In the genomic region with DNA sequence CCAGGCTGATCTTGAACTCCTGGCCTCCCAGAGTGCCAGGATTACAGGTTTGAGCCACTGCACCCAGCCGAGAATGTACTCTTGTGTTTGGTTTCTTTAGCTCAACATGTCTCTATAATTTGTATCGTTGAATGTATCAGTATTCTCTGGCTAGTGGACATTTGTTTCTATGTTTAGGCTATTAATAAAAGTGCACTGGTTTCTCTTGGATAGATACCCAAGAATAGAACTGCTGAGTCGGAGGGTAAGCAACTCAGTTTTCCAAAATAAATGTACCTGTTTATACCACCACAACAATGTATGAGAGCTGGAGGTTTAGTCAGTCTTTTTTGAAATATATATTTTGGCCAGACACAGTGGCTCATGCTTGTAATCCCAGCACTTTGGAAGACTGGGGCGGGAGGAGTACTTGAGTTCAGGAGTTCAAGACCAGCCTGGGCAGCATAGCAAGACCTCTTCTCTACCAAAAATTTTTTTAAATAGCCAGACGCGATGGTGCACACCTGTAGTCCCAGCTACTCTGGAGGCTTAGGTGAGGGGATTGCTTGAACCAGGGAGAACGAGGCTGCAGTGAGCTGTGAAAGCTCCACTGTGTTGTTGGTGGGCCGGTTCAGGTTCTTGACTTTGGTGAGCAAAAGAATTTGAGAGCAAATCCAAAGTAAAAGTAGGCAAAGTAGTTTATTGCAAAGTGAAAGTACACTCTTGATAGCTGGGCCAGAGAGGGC, we compare ENCODE assay signal across 20 cellular contexts. TPM values are rescaled to one million over a fixed set of nuclear protein-coding genes. Genes with fewer than 3 reads are reported as not detected.
DNase-seq lines count a peak whose midpoint lies in the region; ATAC-seq and TF ChIP-seq lines count a peak whose summit lies in the region.
"Had no signal": no experiment of that assay in that cellular context is flagged by ENCODE, and none has a peak within 500 bp of the region (broad histone marks: within the 10 kb centered on the region; RNA-seq: fewer than 3 reads in every experiment).

No MANE protein-coding gene starts in this region.

- no peak for TF ChIP-seq CTCF in RWPE2 (IDR thresholded peaks at IDR 0.05; ENCODE audit: poor library complexity, severe bottlenecking)

- H3K4me3 Mint-ChIP-seq in stimulated activated naive CD8-positive, alpha-beta T cell treated with anti-CD3 and anti-CD28 coated beads, Interleukin-15, Interleukin-2, amounts not matched to agents 100 ng/mL and 50 ng/mL, for 24 hours = peak overlapping the region; percentile 45
- H3K4me3 Mint-ChIP-seq in memory B cell = peak overlapping the region; percentile 19

- ATAC-seq in stimulated activated naive CD8-positive, alpha-beta T cell treated with anti-CD3 and anti-CD28 coated beads, Interleukin-15, Interleukin-2, amounts not matched to agents 100 U/mL and 50 U/mL, for 24 hours = no peak
- ATAC-seq in RWPE2 (ENCODE audit: low read depth) = peak; percentile 7; the same call in 1 of the 3 replicates
- no peak for ATAC-seq in memory B cell (ENCODE audit: low read depth)
- ATAC-seq in GM19324 (IDR thresholded peaks at IDR 0.05; ENCODE audit: low FRiP score, unreplicated experiment) = no peak

- H3K9me3 ChIP-seq in RWPE2 (ENCODE audit: severe bottlenecking) (no peaks in the 10 kb centered on the region), MG63 (no peaks in the 10 kb centered on the region)
- H3K9me3 ChIP-seq: breast epithelium, esophagus squamous epithelium, heart left ventricle, pancreas, SJCRH30 had no signal

- H3K36me3 ChIP-seq in RWPE2 (ENCODE audit: low read depth) = peaks cover 24% of the 10 kb centered on the region
- H3K36me3 ChIP-seq in H7 (replicated peaks; ENCODE audit: control insufficient read depth, insufficient read depth, low read length) = peaks cover 10% of the 10 kb centered on the region
- peaks cover 15% of the 10 kb centered on the region for H3K36me3 ChIP-seq in MG63
- H3K36me3 ChIP-seq: breast epithelium had no signal

- no peak for DNase-seq in stimulated activated naive CD8-positive, alpha-beta T cell treated with anti-CD3 and anti-CD28 coated beads, Interleukin-15, Interleukin-2, amounts not matched to agents 100 U/mL and 50 U/mL, for 24 hours
- DNase-seq in RWPE2 (ENCODE audit: low spot score) (no peak), memory B cell (ENCODE audit: low spot score in 2 of 2) (no peak), GF-D8 (lab: John Stamatoyannopoulos, UW) (no peak), H7 (no peak), MG63 (no peak)
- DNase-seq: activated CD8-positive, alpha-beta memory T cell treated with anti-CD3 and anti-CD28 coated beads for 24 hours; activated naive CD4-positive, alpha-beta T cell; DMS79; esophagus squamous epithelium; NCI-H446 treated with DMSO at 0.1 percent for 48 hours; SJCRH30 had no signal

- no peaks in the 10 kb centered on the region for H3K27me3 Mint-ChIP-seq in stimulated activated naive CD8-positive, alpha-beta T cell treated with anti-CD3 and anti-CD28 coated beads, Interleukin-15, Interleukin-2, amounts not matched to agents 100 ng/mL and 50 ng/mL, for 24 hours
- H3K27me3 Mint-ChIP-seq in memory B cell = no peaks in the 10 kb centered on the region

- H3K36me3 Mint-ChIP-seq in stimulated activated naive CD8-positive, alpha-beta T cell treated with anti-CD3 and anti-CD28 coated beads, Interleukin-15, Interleukin-2, amounts not matched to agents 100 ng/mL and 50 ng/mL, for 24 hours (ENCODE audit: low read depth) = peaks cover 11% of the 10 kb centered on the region
- H3K36me3 Mint-ChIP-seq in memory B cell = peaks cover 6% of the 10 kb centered on the region

- no peaks in the 10 kb centered on the region for H3K9me3 Mint-ChIP-seq in stimulated activated naive CD8-positive, alpha-beta T cell treated with anti-CD3 and anti-CD28 coated beads, Interleukin-15, Interleukin-2, amounts not matched to agents 100 ng/mL and 50 ng/mL, for 24 hours
- no peaks in the 10 kb centered on the region for H3K9me3 Mint-ChIP-seq in memory B cell

- H3K27me3 ChIP-seq in RWPE2 (ENCODE audit: insufficient read depth, poor library complexity, severe bottlenecking) (no peaks in the 10 kb centered on the region), H7 (ENCODE audit: control insufficient read depth, insufficient read depth, low read length) (no peaks in the 10 kb centered on the region), MG63 (no peaks in the 10 kb centered on the region)
- H3K27me3 ChIP-seq: breast epithelium, dorsolateral prefrontal cortex, esophagus squamous epithelium, heart left ventricle, pancreas, SJCRH30 had no signal

- H3K27ac ChIP-seq in RWPE2 (ENCODE audit: poor library complexity, severe bottlenecking) = no peak overlapping the region
- H3K27ac ChIP-seq: breast epithelium, esophagus squamous epithelium, KMS-11, pancreas, SJCRH30 had no signal

- H3K4me1 Mint-ChIP-seq in stimulated activated naive CD8-positive, alpha-beta T cell treated with anti-CD3 and anti-CD28 coated beads, Interleukin-15, Interleukin-2, amounts not matched to agents 100 ng/mL and 50 ng/mL, for 24 hours (ENCODE audit: low read depth) = peaks cover 22% of the 10 kb centered on the region
- peaks cover 11% of the 10 kb centered on the region for H3K4me1 Mint-ChIP-seq in memory B cell

- no peak overlapping the region for H3K4me3 ChIP-seq in RWPE2 (ENCODE audit: severe bottlenecking)
- H3K4me3 ChIP-seq in H7 (ENCODE audit: insufficient read depth, low read depth, low read length) = no peak overlapping the region
- H3K4me3 ChIP-seq in MG63 = no peak overlapping the region
- H3K4me3 ChIP-seq: breast epithelium, dorsolateral prefrontal cortex, esophagus squamous epithelium, heart left ventricle, pancreas, SJCRH30, smooth muscle cell had no signal

- H3K27ac Mint-ChIP-seq in stimulated activated naive CD8-positive, alpha-beta T cell treated with anti-CD3 and anti-CD28 coated beads, Interleukin-15, Interleukin-2, amounts not matched to agents 100 ng/mL and 50 ng/mL, for 24 hours = no peak overlapping the region
- H3K27ac Mint-ChIP-seq in memory B cell = no peak overlapping the region

- no peaks in the 10 kb centered on the region for H3K4me1 ChIP-seq in RWPE2 (ENCODE audit: insufficient read depth, poor library complexity, severe bottlenecking)
- H3K4me1 ChIP-seq: breast epithelium, pancreas, SJCRH30 had no signal

RNA-seq across cellular contexts. Expression of a gene that starts 7.7 kb away (rescaled TPM):
- total RNA-seq in H7 (2014; rRNA removed; shearing (Covaris generic)) = 28.6 and 31.4 TPM in 2 replicates
- 25.6 and 43.7 TPM in 2 replicates for total RNA-seq in MG63 (2014; rRNA removed; shearing (Covaris generic); ENCODE audit: low replicate concordance)

RNA-seq across cellular contexts. Expression of a gene that starts 15.3 kb away (rescaled TPM):
- total RNA-seq in H7 (2014; rRNA removed; shearing (Covaris generic)) = 72.2 and 104 TPM in 2 replicates
- 72.1 and 101 TPM in 2 replicates for total RNA-seq in MG63 (2014; rRNA removed; shearing (Covaris generic); ENCODE audit: low replicate concordance)

RNA-seq across cellular contexts. Expression of a gene that starts 39.8 kb away (rescaled TPM):
- total RNA-seq in H7 (2014; rRNA removed; shearing (Covaris generic)) = 0.04 and 0.52 TPM in 2 replicates
- total RNA-seq in MG63 (2014; rRNA removed; shearing (Covaris generic); ENCODE audit: low replicate concordance) = 0.37 and 0.43 TPM in 2 replicates

RNA-seq across cellular contexts. Expression of a gene that starts 42.9 kb away (rescaled TPM):
- 45.7 and 47.4 TPM in 2 replicates for total RNA-seq in H7 (2014; rRNA removed; shearing (Covaris generic))
- 5.9 and 8.2 TPM in 2 replicates for total RNA-seq in MG63 (2014; rRNA removed; shearing (Covaris generic); ENCODE audit: low replicate concordance)

RNA-seq across cellular contexts. Expression of a gene that starts 47.0 kb away (rescaled TPM):
- not detected in 2 replicates for total RNA-seq in H7 (2014; rRNA removed; shearing (Covaris generic))
- not detected in 2 replicates for total RNA-seq in MG63 (2014; rRNA removed; shearing (Covaris generic); ENCODE audit: low replicate concordance)
- total RNA-seq: dorsolateral prefrontal cortex, esophagus squamous epithelium, heart left ventricle, SJCRH30, smooth muscle cell had no signal
